35 cellular contexts compared by ENCODE assay signal in genomic region chr11:40877256-40877655, GRCh38.
A peak's percentile ranks its signal among the peaks of the same experiment; 100 is the strongest.
DNase-seq lines count a peak whose midpoint lies in the region; ATAC-seq, FAIRE-seq and TF ChIP-seq lines count a peak whose summit lies in the region.
"Had no signal": no experiment of that assay in that cellular context is flagged by ENCODE, and none has a peak within 500 bp of the region (broad histone marks: within the 10 kb centered on the region; RNA-seq: fewer than 3 reads in every experiment).

No MANE protein-coding gene starts in this region.

- TF ChIP-seq RAD21 in SK-N-SH (IDR thresholded peaks at IDR 0.05; ENCODE audit: low read length), result no peak

- H3K9me2 ChIP-seq in SK-N-SH, result no peaks in the 10 kb centered on the region

- H3K79me2 ChIP-seq in SK-N-SH (ENCODE audit: insufficient read depth), result no peaks in the 10 kb centered on the region

- peaks cover 13% of the 10 kb centered on the region for H3K9me3 Mint-ChIP-seq in activated CD4-positive, alpha-beta memory T cell treated with anti-CD3 and anti-CD28 coated beads, Interleukin-2, amount 10 ng/mL, durations not matched to agents 7 days and 5 days
- H3K9me3 Mint-ChIP-seq in glutamatergic neuron (ENCODE audit: unreplicated experiment), result no peaks in the 10 kb centered on the region
- H3K9me3 Mint-ChIP-seq: H9 had no signal

- TF ChIP-seq CTCF in SK-N-SH (IDR thresholded peaks at IDR 0.05), result no peak
- no peak for TF ChIP-seq CTCF in RWPE1 (conservative IDR thresholded peaks at IDR 0.05; ENCODE audit: low read depth)
- no peak for TF ChIP-seq CTCF in epithelial cell of esophagus (IDR thresholded peaks at IDR 0.05; ENCODE audit: insufficient read depth, low read depth, low read length, missing control alignments)
- TF ChIP-seq CTCF in A673 (conservative IDR thresholded peaks at IDR 0.05; ENCODE audit: low read depth, low read length), result no peak
- TF ChIP-seq CTCF in glutamatergic neuron (IDR thresholded peaks at IDR 0.05; ENCODE audit: partially characterized antibody, unreplicated experiment), result no peak

- no peak overlapping the region for H3K27ac ChIP-seq in SK-N-SH (ENCODE audit: low read depth in 2 of 2, low read length in 1 of 2)
- no peak overlapping the region for H3K27ac ChIP-seq in RWPE1
- no peak overlapping the region for H3K27ac ChIP-seq in A673 (ENCODE audit: low read depth, low read length, poor library complexity, severe bottlenecking)
- H3K27ac ChIP-seq: 22Rv1, gastrocnemius medialis, left lung, neutrophil, testis had no signal

- no peaks in the 10 kb centered on the region for H3K27me3 Mint-ChIP-seq in activated CD4-positive, alpha-beta memory T cell treated with anti-CD3 and anti-CD28 coated beads, Interleukin-2, amount 10 ng/mL, durations not matched to agents 7 days and 5 days
- H3K27me3 Mint-ChIP-seq in glutamatergic neuron (ENCODE audit: unreplicated experiment), result no peaks in the 10 kb centered on the region
- H3K27me3 Mint-ChIP-seq: activated T-helper 17 cell treated with anti-CD3 and anti-CD28 coated beads, Interleukin-2, amount 50 U/mL, for 72 hours had no signal

- H3K4me2 ChIP-seq in SK-N-SH, result no peak overlapping the region; the same call in 1 of the 2 replicates

- H3K36me3 ChIP-seq in SK-N-SH (replicated peaks in 1 of 2; ENCODE audit: control insufficient read depth in 1 of 2, insufficient read depth in 2 of 2, low read length in 1 of 2) (no peaks in the 10 kb centered on the region), A673 (ENCODE audit: insufficient read depth, low read length, poor library complexity, severe bottlenecking) (no peaks in the 10 kb centered on the region)
- H3K36me3 ChIP-seq: gastrocnemius medialis, left lung, neutrophil had no signal

- no peak overlapping the region for H3K4me3 Mint-ChIP-seq in activated CD4-positive, alpha-beta memory T cell treated with anti-CD3 and anti-CD28 coated beads, Interleukin-2, amount 10 ng/mL, durations not matched to agents 7 days and 5 days
- H3K4me3 Mint-ChIP-seq in glutamatergic neuron (ENCODE audit: unreplicated experiment), result no peak overlapping the region
- H3K4me3 Mint-ChIP-seq: activated T-helper 17 cell treated with anti-CD3 and anti-CD28 coated beads, Interleukin-2, amount 50 U/mL, for 72 hours; CD8-positive, alpha-beta T cell; H9; immature natural killer cell had no signal

- H3K4me1 Mint-ChIP-seq in activated CD4-positive, alpha-beta memory T cell treated with anti-CD3 and anti-CD28 coated beads, Interleukin-2, amount 10 ng/mL, durations not matched to agents 7 days and 5 days, result no peaks in the 10 kb centered on the region
- no peaks in the 10 kb centered on the region for H3K4me1 Mint-ChIP-seq in glutamatergic neuron (ENCODE audit: low read depth, unreplicated experiment)
- H3K4me1 Mint-ChIP-seq: activated T-helper 17 cell treated with anti-CD3 and anti-CD28 coated beads, Interleukin-2, amount 50 U/mL, for 72 hours; immature natural killer cell had no signal

- TF ChIP-seq EP300 in SK-N-SH (IDR thresholded peaks at IDR 0.05; ENCODE audit: borderline replicate concordance in 1 of 2, low read depth in 1 of 2, low read length in 1 of 2), result no peak

- BruUV-seq in A673 (replicated peaks; lab: Mats Ljungman, UMichigan), result no TSS peak

- 37% methylated on average over 7 of the region's 7 CpGs for WGBS in SK-N-SH (ENCODE audit: low lambda C conversion rate)

- intact Hi-C loops in A673 (cut with micrococcal nuclease; ENCODE audit: unreplicated experiment), result no loop called here

- no peak overlapping the region for H2AFZ ChIP-seq in SK-N-SH (ENCODE audit: low read depth)

- POLR2A ChIA-PET in SK-N-SH (lab: Yijun Ruan, JAX) (no interaction called here), RWPE1 (lab: Yijun Ruan, JAX; ENCODE audit: low non-redundant PET) (interaction anchor here (0.6 kb wide), 1 partner anchor 8 kb away, joined by 3 read pairs; no protein-coding TSS in a partner anchor), A673 (lab: Charles Lee; ENCODE audit: low non-redundant PET) (no interaction called here)
- POLR2A ChIA-PET in activated CD4-positive, alpha-beta memory T cell treated with anti-CD3 and anti-CD28 coated beads, Interleukin-2, amount 10 ng/mL, durations not matched to agents 7 days and 5 days (lab: Charles Lee), result no interaction called here

- CTCF ChIA-PET in SK-N-SH (lab: Yijun Ruan, JAX) (no interaction called here), RWPE1 (lab: Yijun Ruan, JAX) (no interaction called here), A673 (lab: Charles Lee) (interaction anchor here (0.6 kb wide), 1 partner anchor 89 kb away, joined by 9 read pairs; no protein-coding TSS in a partner anchor)
- CTCF ChIA-PET in activated CD4-positive, alpha-beta memory T cell treated with anti-CD3 and anti-CD28 coated beads, Interleukin-2, amount 10 ng/mL, durations not matched to agents 7 days and 5 days (lab: Charles Lee), result no interaction called here

- no peak for ATAC-seq in SK-N-SH treated with all-trans-retinoic acid at 6 μM for 48 hours
- ATAC-seq: activated naive CD4-positive, alpha-beta T cell treated with anti-CD3 and anti-CD28 coated beads, Interleukin-2, amount 50 U/mL, for 72 hours; activated T-helper 17 cell treated with anti-CD3 and anti-CD28 coated beads, Interleukin-2, amount 50 U/mL, for 72 hours; CD8-positive, alpha-beta T cell; gastrocnemius medialis; left lung had no signal

- no peak for DNase-seq in SK-N-SH
- DNase-seq in RWPE1 (ENCODE audit: low spot score), result peak; percentile 45
- DNase-seq in epithelial cell of esophagus (ENCODE audit: low read depth), result peak; percentile 60
- peak; percentile 68 for DNase-seq in urothelium cell line (ENCODE audit: low spot score)
- no peak for DNase-seq in activated CD4-positive, alpha-beta memory T cell treated with anti-CD3 and anti-CD28 coated beads, Interleukin-2, amount 10 ng/mL, durations not matched to agents 7 days and 5 days
- DNase-seq in A673 (ENCODE audit: low spot score), result no peak
- DNase-seq in glutamatergic neuron, result no peak
- DNase-seq: activated CD4-positive, alpha-beta T cell treated with anti-CD3 and anti-CD28 coated beads, Interleukin-2, amount 50 U/mL, for 48 hours; activated CD8-positive, alpha-beta memory T cell treated with anti-CD3 and anti-CD28 coated beads, Interleukin-2, amount 50 U/mL, for 4 hours; AML-193; caudate nucleus; CD8-positive, alpha-beta T cell; dermis blood vessel endothelial cell; DMS 273 treated with DMSO at 0.1 percent for 48 hours; EL; gastrocnemius medialis; H9; hypothalamus; immature natural killer cell; KG1; left lung; NCI-H1436 treated with DMSO at 0.1 percent for 48 hours; NCI-H510A; SHP77 treated with DMSO at 0.1 percent for 48 hours; stimulated activated naive CD4-positive, alpha-beta T cell; T-helper 1 cell; testis had no signal

- peak; percentile 13 for FAIRE-seq in urothelium cell line (lab: Jason Lieb, UNC)
- FAIRE-seq: endometrium, GM12891, HTR-8/SVneo had no signal

- H3K27me3 ChIP-seq in SK-N-SH (ENCODE audit: insufficient read depth), result no peaks in the 10 kb centered on the region; the same call in 1 of the 2 replicates
- H3K27me3 ChIP-seq in A673 (replicated peaks; ENCODE audit: insufficient read depth, low read depth, low read length, poor library complexity), result no peaks in the 10 kb centered on the region
- H3K27me3 ChIP-seq: gastrocnemius medialis, left lung, neutrophil, testis had no signal

- H3K9me3 ChIP-seq in SK-N-SH (no peaks in the 10 kb centered on the region), A673 (ENCODE audit: low read depth, low read length, poor library complexity, severe bottlenecking) (no peaks in the 10 kb centered on the region)
- H3K9me3 ChIP-seq: gastrocnemius medialis, left lung, neutrophil, testis had no signal

- no peaks in the 10 kb centered on the region for H3F3A ChIP-seq in SK-N-SH (replicated peaks; ENCODE audit: insufficient read depth)

- H3K4me1 ChIP-seq in SK-N-SH (ENCODE audit: control insufficient read depth in 1 of 2, insufficient read depth in 2 of 2, low read depth in 1 of 2, low read length in 1 of 2), result no peaks in the 10 kb centered on the region
- no peaks in the 10 kb centered on the region for H3K4me1 ChIP-seq in A673 (ENCODE audit: insufficient read depth, low read length, poor library complexity, severe bottlenecking)
- H3K4me1 ChIP-seq: gastrocnemius medialis, left lung, testis had no signal

- no peaks in the 10 kb centered on the region for H3K36me3 Mint-ChIP-seq in activated CD4-positive, alpha-beta memory T cell treated with anti-CD3 and anti-CD28 coated beads, Interleukin-2, amount 10 ng/mL, durations not matched to agents 7 days and 5 days (ENCODE audit: low read depth)
- no peaks in the 10 kb centered on the region for H3K36me3 Mint-ChIP-seq in glutamatergic neuron (ENCODE audit: unreplicated experiment)
- H3K36me3 Mint-ChIP-seq: CD8-positive, alpha-beta T cell; immature natural killer cell had no signal

- H4K20me1 ChIP-seq in SK-N-SH (ENCODE audit: insufficient read depth), result no peaks in the 10 kb centered on the region

- no peak overlapping the region for H3K9ac ChIP-seq in SK-N-SH

- H3K4me3 ChIP-seq in SK-N-SH (ENCODE audit: low read depth in 2 of 2, low read length in 1 of 2) (no peak overlapping the region), epithelial cell of esophagus (ENCODE audit: low read length) (no peak overlapping the region), A673 (ENCODE audit: low read depth, low read length, poor library complexity, severe bottlenecking) (no peak overlapping the region)
- H3K4me3 ChIP-seq: gastrocnemius medialis, left lung, testis had no signal

- no peak overlapping the region for H3K27ac Mint-ChIP-seq in activated CD4-positive, alpha-beta memory T cell treated with anti-CD3 and anti-CD28 coated beads, Interleukin-2, amount 10 ng/mL, durations not matched to agents 7 days and 5 days
- no peak overlapping the region for H3K27ac Mint-ChIP-seq in glutamatergic neuron (ENCODE audit: unreplicated experiment)
- H3K27ac Mint-ChIP-seq: activated naive CD4-positive, alpha-beta T cell treated with anti-CD3 and anti-CD28 coated beads, Interleukin-2, amount 50 U/mL, for 72 hours; activated T-helper 17 cell treated with anti-CD3 and anti-CD28 coated beads, Interleukin-2, amount 50 U/mL, for 72 hours; CD8-positive, alpha-beta T cell; H9; immature natural killer cell had no signal

TF ChIP-seq in SK-N-SH, 30 proteins besides CTCF, POLR2A, EP300 and RAD21 (continues in another document):
- no peak for TF ChIP-seq EZH2phosphoT487 (IDR thresholded peaks at IDR 0.05; ENCODE audit: borderline replicate concordance, low read depth)

TF ChIP-seq in SK-N-SH treated with all-trans-retinoic acid at 6 μM for 48 hours, 23 proteins besides CTCF, POLR2A, EP300 and RAD21 (continues in another document):
- TF ChIP-seq TCF4 (CRISPR knock-in tag; IDR thresholded peaks at IDR 0.05; ENCODE audit: borderline replicate concordance), result no peak

Comparison
In these comparisons a context has a peak if more than half of its experiments do, and no peak if none do; other contexts are left out.
1. DNase-seq: peak in RWPE1 (single experiment), epithelial cell of esophagus (single experiment) and urothelium cell line (single experiment); none in SK-N-SH (single experiment), activated CD4-positive, alpha-beta memory T cell treated with anti-CD3 and anti-CD28 coated beads, Interleukin-2, amount 10 ng/mL, durations not matched to agents 7 days and 5 days (single experiment), A673 (single experiment) and glutamatergic neuron (single experiment).